Comparison of ENCODE assay signal across 8 cellular contexts in genomic region chr17:38852771-38853291, GRCh38. TPM values are rescaled to one million over a fixed set of nuclear protein-coding genes. Genes with fewer than 3 reads are reported as not detected.
DNase-seq lines count a peak whose midpoint lies in the region; ATAC-seq and TF ChIP-seq lines count a peak whose summit lies in the region.

No MANE protein-coding gene starts in this region.

- 1 to 2% (median 1%) methylated on average over 19 of the region's 19 CpGs for WGBS in adipose tissue, 3 donors

- POLR2A ChIA-PET in AG04449 (lab: Yijun Ruan, JAX) = interaction anchor here (0.8 to 4.6 kb wide), 6 partner anchors 8 to 312 kb away, joined by 3 to 57 read pairs (median 6); partner anchors contain the start of gene LASP1

- H3K27ac Mint-ChIP-seq in stimulated activated naive CD8-positive, alpha-beta T cell treated with anti-CD3 and anti-CD28 coated beads, Interleukin-15, Interleukin-2, amounts not matched to agents 100 ng/mL and 50 ng/mL, for 24 hours = peak overlapping the region; percentile 100

- peak overlapping the region; percentile 100 for H3K4me3 Mint-ChIP-seq in stimulated activated naive CD8-positive, alpha-beta T cell treated with anti-CD3 and anti-CD28 coated beads, Interleukin-15, Interleukin-2, amounts not matched to agents 100 ng/mL and 50 ng/mL, for 24 hours

- ATAC-seq in HG03354 (IDR thresholded peaks at IDR 0.05; ENCODE audit: poor library complexity, severe bottlenecking, unreplicated experiment) (peak; percentile 19), GM21423 (IDR thresholded peaks at IDR 0.05; ENCODE audit: unreplicated experiment) (no peak)

- H3K4me3 ChIP-seq in AG04449 (ENCODE audit: low read depth, low read length) (peak overlapping the region; percentile 68), iPS-18c (ENCODE audit: insufficient read depth, low read depth, low read length) (peak overlapping the region; percentile 75)

- CTCF ChIA-PET in AG04449 (lab: Yijun Ruan, JAX) = interaction anchor here (0.6 to 2.5 kb wide), 2 partner anchors 9 to 118 kb away, joined by 3 to 7 read pairs; no protein-coding TSS in a partner anchor

- peaks cover 60% of the 10 kb centered on the region for H3K4me1 Mint-ChIP-seq in stimulated activated naive CD8-positive, alpha-beta T cell treated with anti-CD3 and anti-CD28 coated beads, Interleukin-15, Interleukin-2, amounts not matched to agents 100 ng/mL and 50 ng/mL, for 24 hours (ENCODE audit: low read depth)

- H3K27me3 Mint-ChIP-seq in stimulated activated naive CD8-positive, alpha-beta T cell treated with anti-CD3 and anti-CD28 coated beads, Interleukin-15, Interleukin-2, amounts not matched to agents 100 ng/mL and 50 ng/mL, for 24 hours = no peaks in the 10 kb centered on the region

- H3K9me3 ChIP-seq in iPS-18c (ENCODE audit: control insufficient read depth, insufficient read depth, low read length) = peaks cover 2% of the 10 kb centered on the region

- H3K27ac ChIP-seq in adipose tissue (ENCODE audit: low read depth, low read length) = peak overlapping the region; percentile 73

- no peak for TF ChIP-seq CTCF in AG04449 (IDR thresholded peaks at IDR 0.05; ENCODE audit: insufficient read depth, low read length, missing control alignments)

- DNase-seq in AG04449 (ENCODE audit: low read depth, low spot score) (no peak), NCI-H1048 (lab: John Stamatoyannopoulos, UW) (no peak), mucosa of gallbladder (ENCODE audit: low spot score) (no peak)

- peaks cover 61% of the 10 kb centered on the region for H3K36me3 Mint-ChIP-seq in stimulated activated naive CD8-positive, alpha-beta T cell treated with anti-CD3 and anti-CD28 coated beads, Interleukin-15, Interleukin-2, amounts not matched to agents 100 ng/mL and 50 ng/mL, for 24 hours (ENCODE audit: low read depth)

- H3K9me3 Mint-ChIP-seq in stimulated activated naive CD8-positive, alpha-beta T cell treated with anti-CD3 and anti-CD28 coated beads, Interleukin-15, Interleukin-2, amounts not matched to agents 100 ng/mL and 50 ng/mL, for 24 hours = no peaks in the 10 kb centered on the region

RNA-seq across cellular contexts. Expression of gene RPL23, which starts 0.7 kb away (rescaled TPM):
- polyA plus RNA-seq in adipose tissue = 1,000 to 10,000 TPM; 1,758 to 5,491 (median 3,544) TPM
- total RNA-seq in mucosa of gallbladder = 984 TPM

RNA-seq across cellular contexts. Expression of gene LASP1, which starts 17.0 kb away (rescaled TPM):
- polyA plus RNA-seq in adipose tissue = 10 to 100 TPM; 49.1 to 90.6 (median 67.3) TPM
- total RNA-seq in mucosa of gallbladder = 247 TPM

RNA-seq across cellular contexts. Expression of gene CWC25, which starts 27.7 kb away (rescaled TPM):
- 10 to 100 TPM in 2 of 3 donors, 1 to 10 TPM in 1; 9.6 to 19.8 (median 19.3) TPM for polyA plus RNA-seq in adipose tissue
- 19.3 TPM for total RNA-seq in mucosa of gallbladder

RNA-seq across cellular contexts. Expression of gene PIP4K2B, which starts 53.5 kb away (rescaled TPM):
- polyA plus RNA-seq in adipose tissue = 10 to 100 TPM; 10.0 to 27.3 (median 18.8) TPM
- 46.7 TPM for total RNA-seq in mucosa of gallbladder
